15 cellular contexts compared by ENCODE assay signal in the genomic region with DNA sequence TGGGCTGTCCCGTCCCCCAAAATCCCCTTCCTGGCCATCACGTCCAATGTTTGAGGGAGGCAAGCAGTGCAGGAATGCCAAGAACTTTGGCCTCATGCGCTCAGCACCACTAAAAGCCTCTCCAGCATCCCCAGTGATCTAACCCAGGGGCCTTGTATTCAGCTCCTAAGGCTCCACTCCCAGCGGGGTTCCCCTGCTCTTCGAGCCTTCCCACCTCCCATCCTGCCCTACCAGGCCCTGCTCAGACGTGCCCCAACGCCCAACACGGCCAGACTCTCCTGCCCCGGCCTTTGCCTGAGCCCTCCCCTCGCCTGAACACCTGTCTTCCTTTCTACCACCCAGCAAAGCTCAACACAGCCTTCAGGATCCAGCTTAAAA. TPM values are rescaled to one million over a fixed set of nuclear protein-coding genes. Genes with fewer than 3 reads are reported as not detected.
DNase-seq lines count a peak whose midpoint lies in the region; ATAC-seq and TF ChIP-seq lines count a peak whose summit lies in the region.
"Had no signal": no experiment of that assay in that cellular context is flagged by ENCODE, and none has a peak within 500 bp of the region (broad histone marks: within the 10 kb centered on the region; RNA-seq: fewer than 3 reads in every experiment).

No MANE protein-coding gene starts in this region.

- no peaks in the 10 kb centered on the region for H3K27me3 Mint-ChIP-seq in CD4-positive, alpha-beta memory T cell
- no peaks in the 10 kb centered on the region for H3K27me3 Mint-ChIP-seq in activated T-helper 17 cell treated with anti-CD3 and anti-CD28 coated beads, Interleukin-2, amount 50 U/mL, for 72 hours
- no peaks in the 10 kb centered on the region for H3K27me3 Mint-ChIP-seq in naive thymus-derived CD4-positive, alpha-beta T cell

- peak overlapping the region; percentile 67 for H3K27ac ChIP-seq in CD4-positive, alpha-beta memory T cell (ENCODE audit: low read depth, low read length)
- H3K27ac ChIP-seq in naive thymus-derived CD4-positive, alpha-beta T cell (ENCODE audit: low read depth, low read length): no peak overlapping the region
- no peak overlapping the region for H3K27ac ChIP-seq in WERI-Rb-1

- H3K36me3 Mint-ChIP-seq in CD4-positive, alpha-beta memory T cell: peaks cover 1 to 7% of the 10 kb centered on the region in 2 donors
- no peaks in the 10 kb centered on the region for H3K36me3 Mint-ChIP-seq in activated T-helper 17 cell treated with anti-CD3 and anti-CD28 coated beads, Interleukin-2, amount 50 U/mL, for 72 hours (ENCODE audit: low read depth)
- H3K36me3 Mint-ChIP-seq in naive thymus-derived CD4-positive, alpha-beta T cell: no peaks in the 10 kb centered on the region

- no peak for TF ChIP-seq CTCF in WERI-Rb-1 (IDR thresholded peaks at IDR 0.05; ENCODE audit: low read depth, low read length)

- H3K4me1 Mint-ChIP-seq in CD4-positive, alpha-beta memory T cell: peaks cover 17 to 56% (median 38%) of the 10 kb centered on the region in 4 donors
- H3K4me1 Mint-ChIP-seq in activated T-helper 17 cell treated with anti-CD3 and anti-CD28 coated beads, Interleukin-2, amount 50 U/mL, for 72 hours: peaks cover 6% of the 10 kb centered on the region
- H3K4me1 Mint-ChIP-seq in naive thymus-derived CD4-positive, alpha-beta T cell: peaks cover 4 to 29% (median 20%) of the 10 kb centered on the region in 7 donors

- peaks cover 0 to 4% (median 0%) of the 10 kb centered on the region in 8 donors for H3K9me3 Mint-ChIP-seq in CD4-positive, alpha-beta memory T cell
- H3K9me3 Mint-ChIP-seq in activated T-helper 17 cell treated with anti-CD3 and anti-CD28 coated beads, Interleukin-2, amount 50 U/mL, for 72 hours: no peaks in the 10 kb centered on the region
- no peaks in the 10 kb centered on the region for H3K9me3 Mint-ChIP-seq in naive thymus-derived CD4-positive, alpha-beta T cell
- H3K9me3 Mint-ChIP-seq: HFFc6 had no signal

- no peaks in the 10 kb centered on the region for H3K9me3 ChIP-seq in CD4-positive, alpha-beta memory T cell (ENCODE audit: control insufficient read depth in 1 of 2, low read length in 2 of 2)
- no peaks in the 10 kb centered on the region for H3K9me3 ChIP-seq in naive thymus-derived CD4-positive, alpha-beta T cell (ENCODE audit: control insufficient read depth in 2 of 3, low read length in 3 of 3)
- H3K9me3 ChIP-seq in WERI-Rb-1 (ENCODE audit: severe bottlenecking): no peaks in the 10 kb centered on the region

- H3K27me3 ChIP-seq in CD4-positive, alpha-beta memory T cell (ENCODE audit: insufficient read depth, low read length): no peaks in the 10 kb centered on the region
- H3K27me3 ChIP-seq in H7 (ENCODE audit: control insufficient read depth, insufficient read depth, low read length): no peaks in the 10 kb centered on the region
- H3K27me3 ChIP-seq in naive thymus-derived CD4-positive, alpha-beta T cell (ENCODE audit: control insufficient read depth in 2 of 2, insufficient read depth in 2 of 2, low read length in 2 of 2): no peaks in the 10 kb centered on the region
- H3K27me3 ChIP-seq in WERI-Rb-1 (ENCODE audit: insufficient read depth, low read depth, severe bottlenecking): no peaks in the 10 kb centered on the region

- H3K4me3 Mint-ChIP-seq in CD4-positive, alpha-beta memory T cell: peak overlapping the region in 7 of 8 donors; percentile 10 to 79 (median 58)
- peak overlapping the region; percentile 58 for H3K4me3 Mint-ChIP-seq in activated T-helper 17 cell treated with anti-CD3 and anti-CD28 coated beads, Interleukin-2, amount 50 U/mL, for 72 hours
- H3K4me3 Mint-ChIP-seq in naive thymus-derived CD4-positive, alpha-beta T cell: peak overlapping the region in 4 of 10 donors; percentile 13 to 65 (median 34)
- H3K4me3 Mint-ChIP-seq: HFFc6 had no signal

- POLR2A ChIA-PET in CD4-positive, alpha-beta memory T cell (lab: Charles Lee; ENCODE audit: partially characterized antibody): interaction anchor here (1.1 to 6.2 kb wide), 14 partner anchors 10 to 260 kb away, joined by 3 to 154 read pairs (median 16); a partner anchor contains a TSS
- POLR2A ChIA-PET in naive thymus-derived CD4-positive, alpha-beta T cell (lab: Charles Lee): interaction anchor here (1.6 to 2.6 kb wide), 3 partner anchors 17 to 260 kb away, joined by 6 to 12 read pairs (median 9); a partner anchor contains a TSS

- H3K4me3 ChIP-seq in CD4-positive, alpha-beta memory T cell (ENCODE audit: low read length in 2 of 2): peak overlapping the region in 1 of 2 donors; percentile 12
- no peak overlapping the region for H3K4me3 ChIP-seq in H7 (ENCODE audit: insufficient read depth, low read depth, low read length)
- H3K4me3 ChIP-seq in naive thymus-derived CD4-positive, alpha-beta T cell (ENCODE audit: low read length): peak overlapping the region; percentile 15
- no peak overlapping the region for H3K4me3 ChIP-seq in WERI-Rb-1 (ENCODE audit: low read depth, low read length)

- no peak for DNase-seq in CD4-positive, alpha-beta memory T cell
- DNase-seq in H7: peak; percentile 87
- DNase-seq in naive thymus-derived CD4-positive, alpha-beta T cell: no peak
- no peak for DNase-seq in COLO829 (ENCODE audit: low spot score)
- DNase-seq in WERI-Rb-1: no peak
- DNase-seq in NCI-H1436 treated with DMSO at 0.1 percent for 48 hours (lab: John Stamatoyannopoulos, UW): no peak
- DNase-seq: activated gamma-delta T cell treated with Interleukin-2 at 50 U/mL for 16 hours; cortex of kidney; HFFc6; NCI-H2227 treated with DMSO at 0.1 percent for 48 hours; stimulated activated CD4-positive, alpha-beta T cell treated with anti-CD3 and anti-CD28 coated beads, Interleukin-2, amount 100 ng/mL, for 24 hours had no signal

- ATAC-seq in activated T-helper 17 cell treated with anti-CD3 and anti-CD28 coated beads, Interleukin-2, amount 50 U/mL, for 72 hours (replicated peaks): no peak
- ATAC-seq in naive thymus-derived CD4-positive, alpha-beta T cell: no peak
- ATAC-seq in GM18511 (IDR thresholded peaks at IDR 0.05; ENCODE audit: unreplicated experiment): no peak

- CTCF ChIA-PET in CD4-positive, alpha-beta memory T cell (lab: Charles Lee; ENCODE audit: partially characterized antibody): interaction anchor here (1.0 to 2.4 kb wide), 5 partner anchors 18 to 86 kb away, joined by 3 to 14 read pairs (median 12); no protein-coding TSS in a partner anchor
- CTCF ChIA-PET in naive thymus-derived CD4-positive, alpha-beta T cell (lab: Charles Lee): no interaction called here

- H3K4me1 ChIP-seq in CD4-positive, alpha-beta memory T cell (ENCODE audit: insufficient read depth, low read length): peaks cover 54% of the 10 kb centered on the region
- peaks cover 20 to 50% of the 10 kb centered on the region in 2 donors for H3K4me1 ChIP-seq in naive thymus-derived CD4-positive, alpha-beta T cell (ENCODE audit: control insufficient read depth in 2 of 2, insufficient read depth in 2 of 2, low read length in 2 of 2)

- H3K27ac Mint-ChIP-seq in CD4-positive, alpha-beta memory T cell: peak overlapping the region; percentile 90 to 98 (median 98)
- H3K27ac Mint-ChIP-seq in activated T-helper 17 cell treated with anti-CD3 and anti-CD28 coated beads, Interleukin-2, amount 50 U/mL, for 72 hours: peak overlapping the region; percentile 77
- H3K27ac Mint-ChIP-seq in naive thymus-derived CD4-positive, alpha-beta T cell: peak overlapping the region; percentile 10 to 96 (median 89)
- H3K27ac Mint-ChIP-seq: HFFc6 had no signal

- intact Hi-C loops in CD4-positive, alpha-beta memory T cell (cut with micrococcal nuclease): no loop called here
- intact Hi-C loops in naive thymus-derived CD4-positive, alpha-beta T cell (cut with micrococcal nuclease): loop anchor here in 1 of 2 donors (2.0 to 5.0 kb wide), 2 partner anchors 19 to 51 kb away; no protein-coding TSS in a partner anchor

- no peaks in the 10 kb centered on the region for H3K36me3 ChIP-seq in CD4-positive, alpha-beta memory T cell (ENCODE audit: insufficient read depth, low read length)
- H3K36me3 ChIP-seq in H7 (replicated peaks; ENCODE audit: control insufficient read depth, insufficient read depth, low read length) (no peaks in the 10 kb centered on the region; the same call in none of the 2 replicates), WERI-Rb-1 (peaks cover 4% of the 10 kb centered on the region)
- no peaks in the 10 kb centered on the region for H3K36me3 ChIP-seq in naive thymus-derived CD4-positive, alpha-beta T cell (ENCODE audit: control insufficient read depth in 2 of 3, insufficient read depth in 3 of 3, low read length in 3 of 3)

RNA-seq across cellular contexts. Expression of a gene that starts 30.5 kb away (rescaled TPM):
- total RNA-seq in CD4-positive, alpha-beta memory T cell: 10 to 100 TPM; 71.4 to 72.5 TPM
- 1 to 10 TPM in 1 of 2 donors, under 1 TPM in 1; 0.03 to 8.9 TPM for polyA plus RNA-seq in CD4-positive, alpha-beta memory T cell
- 59.0 and 70.4 TPM in 2 replicates for total RNA-seq in H7 (2014; rRNA removed; shearing (Covaris generic))
- total RNA-seq in activated T-helper 17 cell treated with anti-CD3 and anti-CD28 coated beads, Interleukin-2, amount 50 U/mL, for 72 hours: 1 to 10 TPM; 6.2 to 7.4 TPM
- total RNA-seq in naive thymus-derived CD4-positive, alpha-beta T cell: 10 to 100 TPM in 2 of 5 experiments, 1 to 10 TPM in 3; 1.9 to 82.5 (median 7.5) TPM
- polyA plus RNA-seq in naive thymus-derived CD4-positive, alpha-beta T cell: under 1 TPM in 1 of 2 donors, not detected in 1; 0.38 TPM

RNA-seq across cellular contexts. Expression of a gene that starts 33.0 kb away (rescaled TPM):
- total RNA-seq in CD4-positive, alpha-beta memory T cell: not detected
- polyA plus RNA-seq in CD4-positive, alpha-beta memory T cell: not detected
- not detected in 2 replicates for total RNA-seq in H7 (2014; rRNA removed; shearing (Covaris generic))
- total RNA-seq in activated T-helper 17 cell treated with anti-CD3 and anti-CD28 coated beads, Interleukin-2, amount 50 U/mL, for 72 hours: not detected
- not detected for total RNA-seq in naive thymus-derived CD4-positive, alpha-beta T cell
- polyA plus RNA-seq in naive thymus-derived CD4-positive, alpha-beta T cell: not detected
- total RNA-seq: glomerular endothelial cell, HFFc6, liver had no signal
- polyA plus RNA-seq: liver had no signal

RNA-seq across cellular contexts. Expression of a gene that starts 47.5 kb away (rescaled TPM):
- not detected for total RNA-seq in CD4-positive, alpha-beta memory T cell
- not detected for polyA plus RNA-seq in CD4-positive, alpha-beta memory T cell
- 0.17 TPM in 1 of 2 replicates, not detected in the other for total RNA-seq in H7 (2014; rRNA removed; shearing (Covaris generic))
- total RNA-seq in activated T-helper 17 cell treated with anti-CD3 and anti-CD28 coated beads, Interleukin-2, amount 50 U/mL, for 72 hours: not detected
- total RNA-seq in naive thymus-derived CD4-positive, alpha-beta T cell: not detected
- polyA plus RNA-seq in naive thymus-derived CD4-positive, alpha-beta T cell: not detected
- total RNA-seq: glomerular endothelial cell, HFFc6, liver had no signal
- polyA plus RNA-seq: liver had no signal
